Comparison of ENCODE assay signal across 3 cellular contexts in genomic region chr7:138679793-138680192, GRCh38.
TF ChIP-seq lines count a peak whose summit lies in the region.

No MANE protein-coding gene starts in this region.

TF ChIP-seq in A549, 52 proteins besides CTCF, POLR2A, EP300 and RAD21 (continued from another document):
- TF ChIP-seq ZSCAN20 (CRISPR knock-in tag; IDR thresholded peaks at IDR 0.05), result no peak

TF ChIP-seq in GM23338, 12 proteins besides CTCF, POLR2A, EP300 and RAD21 (continued from another document):
- TF ChIP-seq ZNF462 (CRISPR knock-in tag; IDR thresholded peaks at IDR 0.05) (no peak), EZH2 (IDR thresholded peaks at IDR 0.05; ENCODE audit: low read depth, unreplicated experiment) (no peak), EZH2phosphoT487 (IDR thresholded peaks at IDR 0.05; ENCODE audit: unreplicated experiment) (no peak), ZNF114 (CRISPR knock-in tag; IDR thresholded peaks at IDR 0.05) (no peak), JUNB (IDR thresholded peaks at IDR 0.05; ENCODE audit: unreplicated experiment) (no peak), STAT1 (IDR thresholded peaks at IDR 0.05; ENCODE audit: unreplicated experiment) (no peak), POLR2AphosphoS5 (IDR thresholded peaks at IDR 0.05; ENCODE audit: low read depth) (no peak)

TF ChIP-seq in SK-N-SH, 30 proteins besides CTCF, POLR2A, EP300 and RAD21 (continued from another document):
- TF ChIP-seq PBX3 (IDR thresholded peaks at IDR 0.05) (no peak), REST (IDR thresholded peaks at IDR 0.05; ENCODE audit: low read depth, low read length) (no peak), TEAD4 (IDR thresholded peaks at IDR 0.05; ENCODE audit: borderline replicate concordance, insufficient read depth) (peak; percentile 37; the same call in 1 of the 2 replicates), EZH2phosphoT487 (IDR thresholded peaks at IDR 0.05; ENCODE audit: borderline replicate concordance, low read depth) (no peak), MXI1 (IDR thresholded peaks at IDR 0.05; ENCODE audit: low read depth, low read length) (peak; percentile 40; the same call in 1 of the 2 replicates), YY1 (IDR thresholded peaks at IDR 0.05; ENCODE audit: low read depth) (no peak), MAX (IDR thresholded peaks at IDR 0.05; ENCODE audit: low read depth) (no peak), GABPA (IDR thresholded peaks at IDR 0.05; ENCODE audit: low read depth) (no peak), NFIC (IDR thresholded peaks at IDR 0.05; ENCODE audit: borderline replicate concordance) (no peak), FOSL2 (IDR thresholded peaks at IDR 0.05; ENCODE audit: borderline replicate concordance, low read depth) (no peak), POLR2AphosphoS5 (IDR thresholded peaks at IDR 0.05; ENCODE audit: low read depth, low read length) (no peak), RCOR1 (IDR thresholded peaks at IDR 0.05; ENCODE audit: low read length) (peak; percentile 96; the same call in 1 of the 2 replicates), CHD2 (IDR thresholded peaks at IDR 0.05; ENCODE audit: low read length, partially characterized antibody) (peak; percentile 85), FOXJ3 (CRISPR knock-in tag; IDR thresholded peaks at IDR 0.05) (peak; percentile 89), USF1 (IDR thresholded peaks at IDR 0.05; ENCODE audit: borderline replicate concordance, low read depth) (no peak), GATA2 (CRISPR knock-in tag; IDR thresholded peaks at IDR 0.05) (peak; percentile 99), RXRA (IDR thresholded peaks at IDR 0.05; ENCODE audit: borderline replicate concordance, low read depth) (no peak), JUND (IDR thresholded peaks at IDR 0.05) (no peak), ZBTB33 (IDR thresholded peaks at IDR 0.05; ENCODE audit: borderline replicate concordance, low read depth) (no peak), TAF1 (IDR thresholded peaks at IDR 0.05; ENCODE audit: borderline replicate concordance, low read depth, low read length) (no peak), IRF3 (IDR thresholded peaks at IDR 0.05; ENCODE audit: low read depth, low read length) (no peak), FOXM1 (IDR thresholded peaks at IDR 0.05; ENCODE audit: low read depth) (no peak), TCF12 (IDR thresholded peaks at IDR 0.05) (peak; percentile 53)
TF ChIP-seq in SK-N-SH: peak in this region for 7.
